Comparison of ENCODE assay signal across 8 cellular contexts in genomic region chr1:206982216-206982615, GRCh38. TPM values are rescaled to one million over a fixed set of nuclear protein-coding genes. Genes with fewer than 3 reads are reported as not detected.
DNase-seq lines count a peak whose midpoint lies in the region; ATAC-seq, FAIRE-seq and TF ChIP-seq lines count a peak whose summit lies in the region.

No MANE protein-coding gene starts in this region.

- peaks cover 53% of the 10 kb centered on the region for H3K27me3 ChIP-seq in A673 (replicated peaks; ENCODE audit: insufficient read depth, low read depth, low read length, poor library complexity)

- H3K4me3 ChIP-seq in A673 (ENCODE audit: low read depth, low read length, poor library complexity, severe bottlenecking): no peak overlapping the region

- H3K9me3 ChIP-seq in A673 (ENCODE audit: low read depth, low read length, poor library complexity, severe bottlenecking): no peaks in the 10 kb centered on the region

- peak; percentile 88 for FAIRE-seq in GM19239 (lab: Jason Lieb, UNC)

- DNase-seq in A673 (ENCODE audit: low spot score) (peak; percentile 31), GM19239 (ENCODE audit: insufficient read length, low spot score) (peak; percentile 49), NCI-H1105 (lab: John Stamatoyannopoulos, UW) (peak; percentile 24), T-helper 22 cell (ENCODE audit: low read depth) (peak; percentile 13), anterior cingulate cortex (lab: John Stamatoyannopoulos, UW) (peak in 37 of 58 donors; percentile 5 to 67 (median 32)), hippocampal formation (lab: John Stamatoyannopoulos, UW) (peak; percentile 49 to 56)
- peak; percentile 11 to 25 for DNase-seq in stimulated activated CD4-positive, alpha-beta T cell treated with anti-CD3 and anti-CD28 coated beads, Interleukin-15, amount 100 ng/mL, for 1 hour (ENCODE audit: low read depth in 1 of 2, low spot score in 1 of 2)

- no TSS peak for BruUV-seq in A673 (replicated peaks; lab: Mats Ljungman, UMichigan)

- POLR2A ChIA-PET in A673 (lab: Charles Lee; ENCODE audit: low non-redundant PET): no interaction called here

- CTCF ChIA-PET in A673 (lab: Charles Lee): interaction anchor here (1.0 to 1.2 kb wide), 2 partner anchors 70 to 503 kb away, joined by 3 to 4 read pairs; no protein-coding TSS in a partner anchor

- intact Hi-C loops in A673 (cut with micrococcal nuclease; ENCODE audit: unreplicated experiment): loop anchor here (10.0 kb wide), 2 partner anchors 347 to 507 kb away; partner anchors contain the start of genes DYRK3 and IKBKE

- no peaks in the 10 kb centered on the region for H3K4me1 ChIP-seq in A673 (ENCODE audit: insufficient read depth, low read length, poor library complexity, severe bottlenecking)

- no peaks in the 10 kb centered on the region for H3K36me3 ChIP-seq in A673 (ENCODE audit: insufficient read depth, low read length, poor library complexity, severe bottlenecking)

- TF ChIP-seq CTCF in A673 (conservative IDR thresholded peaks at IDR 0.05; ENCODE audit: low read depth, low read length): peak; percentile 56

- no peak overlapping the region for H3K27ac ChIP-seq in A673 (ENCODE audit: low read depth, low read length, poor library complexity, severe bottlenecking)

- no peak for ATAC-seq in GM21390 (IDR thresholded peaks at IDR 0.05; ENCODE audit: unreplicated experiment)

RNA-seq across cellular contexts. Expression of gene FCAMR, which starts 12.0 kb away (rescaled TPM):
- total RNA-seq in A673 (2021): not detected in 2 replicates

RNA-seq across cellular contexts. Expression of gene PIGR, which starts 36.0 kb away (rescaled TPM):
- not detected in 2 replicates for total RNA-seq in A673 (2021)

RNA-seq across cellular contexts. Expression of gene C1orf116, which starts 50.3 kb away (rescaled TPM):
- total RNA-seq in A673 (2021): 0.09 and 0.13 TPM in 2 replicates
